ENCODE assay signal across 16 cellular contexts in the genomic region with DNA sequence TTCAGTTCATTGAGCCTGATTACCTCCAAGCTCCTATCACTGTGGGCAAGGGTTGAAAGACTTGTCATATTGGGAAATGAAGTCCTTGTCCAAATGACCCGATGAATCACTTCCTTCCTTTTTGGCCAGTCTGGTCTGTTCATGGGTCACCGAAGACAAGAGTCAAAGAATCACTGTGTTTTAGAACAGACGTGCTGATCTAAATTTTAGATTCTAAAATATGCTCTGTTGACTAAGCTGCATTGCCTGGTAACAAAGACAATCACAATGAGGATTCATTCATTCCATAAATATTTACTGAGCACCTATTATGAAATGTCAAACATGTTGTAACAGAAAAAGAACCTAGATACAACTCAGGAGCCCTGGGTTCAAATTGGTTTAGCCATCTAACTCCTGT.
A peak's percentile ranks its signal among the peaks of the same experiment; 100 is the strongest.
DNase-seq lines count a peak whose midpoint lies in the region; ATAC-seq and TF ChIP-seq lines count a peak whose summit lies in the region.
"Had no signal": no experiment of that assay in that cellular context is flagged by ENCODE, and none has a peak within 500 bp of the region (broad histone marks: within the 10 kb centered on the region; RNA-seq: fewer than 3 reads in every experiment).

No MANE protein-coding gene starts in this region.

- no peak overlapping the region for H3K27ac ChIP-seq in testis

- no peaks in the 10 kb centered on the region for H3K27me3 ChIP-seq in testis

- no peaks in the 10 kb centered on the region for H3K36me3 ChIP-seq in testis (ENCODE audit: low read depth, missing control alignments)

- H3K4me3 ChIP-seq in testis: no peak overlapping the region
- H3K4me3 ChIP-seq: GM23338 had no signal

- intact Hi-C loops in testis (cut with DNase I; ENCODE audit: low total_unique reads): no loop called here

- no peaks in the 10 kb centered on the region for H3K9me3 ChIP-seq in testis

- ATAC-seq in GM21723 (IDR thresholded peaks at IDR 0.05; ENCODE audit: unreplicated experiment): no peak
- ATAC-seq: activated CD8-positive, alpha-beta T cell treated with anti-CD3 and anti-CD28 coated beads, Interleukin-2, amount 10 ng/mL, durations not matched to agents 7 days and 5 days; GM23338; stimulated activated naive CD8-positive, alpha-beta T cell treated with anti-CD3 and anti-CD28 coated beads, Interleukin-15, Interleukin-2, amounts not matched to agents 100 U/mL and 50 U/mL, for 24 hours had no signal

- whole genome bisulfite sequencing in testis, 2 donors: 77 to 87% methylated on average over 3 of the region's 3 CpGs

- TF ChIP-seq POLR2A in testis (IDR thresholded peaks at IDR 0.05): no peak

- TF ChIP-seq CTCF in testis (IDR thresholded peaks at IDR 0.05): no peak

- H3K4me1 ChIP-seq in testis: no peaks in the 10 kb centered on the region

- DNase-seq in A172 (ENCODE audit: low spot score) (peak; percentile 48), HPDE6-E6E7 (ENCODE audit: extremely low spot score) (peak; percentile 40), amniotic epithelial cell (ENCODE audit: low read depth) (peak; percentile 53), glomerular visceral epithelial cell (ENCODE audit: extremely low spot score) (peak; percentile 28), NCI-H2196 (lab: John Stamatoyannopoulos, UW; ENCODE audit: unreplicated experiment) (no peak), NCI-H146 (lab: John Stamatoyannopoulos, UW) (no peak), testis (no peak)
- DNase-seq: activated CD8-positive, alpha-beta T cell treated with anti-CD3 and anti-CD28 coated beads, Interleukin-2, amount 10 ng/mL, durations not matched to agents 7 days and 5 days; activated naive CD8-positive, alpha-beta T cell treated with anti-CD3 and anti-CD28 coated beads, Interleukin-2, amount 10 ng/mL, durations not matched to agents 7 days and 5 days; AML-193; Kasumi-1; NCI-H510A treated with DMSO at 0.1 percent for 48 hours; stimulated activated naive CD8-positive, alpha-beta T cell treated with anti-CD3 and anti-CD28 coated beads, Interleukin-15, Interleukin-2, amounts not matched to agents 100 U/mL and 50 U/mL, for 24 hours; T-helper 1 cell had no signal

Comparison
In these comparisons a context has a peak if more than half of its experiments do, and no peak if none do; other contexts are left out.
1. DNase-seq: peak in A172 (single experiment), HPDE6-E6E7 (single experiment), amniotic epithelial cell (single experiment) and glomerular visceral epithelial cell (single experiment); none in NCI-H2196 (single experiment), NCI-H146 (single experiment) and testis (single experiment).